In genomic region chr18:22930089-22930713, GRCh38 we compare ENCODE assay signal across 8 cellular contexts. TPM values are rescaled to one million over a fixed set of nuclear protein-coding genes. Genes with fewer than 3 reads are reported as not detected.
DNase-seq lines count a peak whose midpoint lies in the region; ATAC-seq and TF ChIP-seq lines count a peak whose summit lies in the region.

No MANE protein-coding gene starts in this region.

- in situ Hi-C loops in Panc1 (cut with HindIII; ENCODE audit: low pct_unique_long_range_greater_than_20kb, low sequenced_read_pairs): no loop called here

- H3K36me3 ChIP-seq in Panc1 (ENCODE audit: control insufficient read depth, insufficient read depth, low read length) (no peaks in the 10 kb centered on the region; the same call in none of the 2 replicates), testis (ENCODE audit: low read depth, missing control alignments) (no peaks in the 10 kb centered on the region)

- no peaks in the 10 kb centered on the region for H3K27me3 Mint-ChIP-seq in activated T-cell treated with anti-CD3 and anti-CD28 coated beads, Interleukin-2, amount 50 U/mL, for 4 hours (ENCODE audit: low read depth)

- H3K9me3 ChIP-seq in Panc1 (ENCODE audit: control insufficient read depth, insufficient read depth, low read depth, low read length) (no peaks in the 10 kb centered on the region), testis (no peaks in the 10 kb centered on the region)

- H3K9me3 Mint-ChIP-seq in activated T-cell treated with anti-CD3 and anti-CD28 coated beads, Interleukin-2, amount 50 U/mL, for 4 hours: no peaks in the 10 kb centered on the region

- no TSS peak for BruUV-seq in Panc1 (replicated peaks; lab: Mats Ljungman, UMichigan)

- WGBS in testis, 2 donors: 87 to 94% methylated on average over 2 of the region's 2 CpGs

- no peak overlapping the region for H3K4me3 Mint-ChIP-seq in activated T-cell treated with anti-CD3 and anti-CD28 coated beads, Interleukin-2, amount 50 U/mL, for 4 hours

- POLR2A ChIA-PET in Panc1 (lab: Charles Lee): interaction anchor here (0.9 kb wide), 1 partner anchor 177 kb away, joined by 17 read pairs; no protein-coding TSS in a partner anchor

- H3K4me1 Mint-ChIP-seq in activated T-cell treated with anti-CD3 and anti-CD28 coated beads, Interleukin-2, amount 50 U/mL, for 4 hours (ENCODE audit: low read depth): peaks cover 10% of the 10 kb centered on the region

- H3K27me3 ChIP-seq in Panc1 (ENCODE audit: control insufficient read depth, insufficient read depth, low read length) (no peaks in the 10 kb centered on the region), testis (no peaks in the 10 kb centered on the region)

- no peak overlapping the region for H3K4me3 ChIP-seq in Panc1 (ENCODE audit: low read depth in 2 of 2, low read length in 2 of 2)
- H3K4me3 ChIP-seq in fibroblast of mammary gland (ENCODE audit: control insufficient read depth, low read depth, low read length): no peak overlapping the region
- no peak overlapping the region for H3K4me3 ChIP-seq in testis

- H3K27ac ChIP-seq in Panc1 (ENCODE audit: low read length) (no peak overlapping the region), testis (no peak overlapping the region)

- no peak for TF ChIP-seq POLR2A in testis (IDR thresholded peaks at IDR 0.05)

- H3K36me3 Mint-ChIP-seq in activated T-cell treated with anti-CD3 and anti-CD28 coated beads, Interleukin-2, amount 50 U/mL, for 4 hours (ENCODE audit: insufficient read depth): no peaks in the 10 kb centered on the region

- TF ChIP-seq CTCF in Panc1 (IDR thresholded peaks at IDR 0.05) (peak; percentile 95), fibroblast of mammary gland (conservative IDR thresholded peaks at IDR 0.05; ENCODE audit: control insufficient read depth, insufficient read depth, low read depth, low read length) (peak; percentile 83), testis (IDR thresholded peaks at IDR 0.05) (peak; percentile 34 to 64 (median 44))

- H3K4me1 ChIP-seq in Panc1 (ENCODE audit: control insufficient read depth, insufficient read depth, low read length): peaks cover 7% of the 10 kb centered on the region; the same call in 1 of the 2 replicates
- no peaks in the 10 kb centered on the region for H3K4me1 ChIP-seq in testis

- intact Hi-C loops in Panc1 (cut with micrococcal nuclease; ENCODE audit: unreplicated experiment) (loop anchor here (5.0 to 10.0 kb wide), 3 partner anchors 55 to 205 kb away; partner anchors contain the start of gene CABLES1), testis (cut with DNase I; ENCODE audit: low total_unique reads) (no loop called here)

- CTCF ChIA-PET in Panc1 (lab: Charles Lee): interaction anchor here (0.8 kb wide), 1 partner anchor 60 kb away, joined by 3 read pairs; no protein-coding TSS in a partner anchor

- DNase-seq in Ammon's horn (ENCODE audit: low spot score) (peak; percentile 78), HuH-7 (ENCODE audit: low spot score) (peak; percentile 35), Panc1 (ENCODE audit: low read depth, low spot score) (peak; percentile 17), fibroblast of mammary gland (ENCODE audit: low read depth) (peak; percentile 71), nucleus accumbens (lab: John Stamatoyannopoulos, UW) (peak in 40 of 56 donors; percentile 0 to 83 (median 21)), testis (peak; percentile 89)
- DNase-seq in activated T-cell treated with anti-CD3 and anti-CD28 coated beads, Interleukin-2, amount 50 U/mL, for 4 hours: peak; percentile 80

- ATAC-seq in GM18909 (IDR thresholded peaks at IDR 0.05; ENCODE audit: poor library complexity, unreplicated experiment) (peak; percentile 46), Panc1 (peak; percentile 55; the same call in 1 of the 2 replicates)
- peak in 1 of 2 donors; percentile 44 for ATAC-seq in activated T-cell treated with anti-CD3 and anti-CD28 coated beads, Interleukin-2, amount 50 U/mL, for 4 hours

RNA-seq across cellular contexts. Expression of gene RBBP8, which starts 2.9 kb away (rescaled TPM):
- total RNA-seq in Panc1 (2021; ENCODE audit: unreplicated experiment): 62.8 TPM
- polyA plus RNA-seq in Panc1 (2012; ENCODE audit: insufficient read length): 18.6 TPM
- 10 to 100 TPM; 40.9 to 61.5 (median 46.9) TPM for total RNA-seq in activated T-cell treated with anti-CD3 and anti-CD28 coated beads, Interleukin-2, amount 50 U/mL, for 4 hours
- total RNA-seq in testis: 10 to 100 TPM; 45.7 to 76.4 TPM
- polyA plus RNA-seq in testis (ENCODE audit: insufficient read depth, low read depth, low replicate concordance): 24.7 TPM

Comparison
In these comparisons a context has a peak if more than half of its experiments do, and no peak if none do; other contexts are left out.
1. DNase-seq: peak in every context shown above with its lines; median percentile 89 in testis; 80 in activated T-cell treated with anti-CD3 and anti-CD28 coated beads, Interleukin-2, amount 50 U/mL, for 4 hours; 78 in Ammon's horn; 71 in fibroblast of mammary gland; 35 in HuH-7; 21 in nucleus accumbens; 17 in Panc1.
2. CTCF ChIP-seq: peak in every context shown above with its lines; median percentile 95 in Panc1; 83 in fibroblast of mammary gland; 44 in testis.